In genomic region chr19:40921005-40921897, GRCh38 we compare ENCODE assay signal across 1 cellular context.
A peak's percentile ranks its signal among the peaks of the same experiment; 100 is the strongest.
TF ChIP-seq lines count a peak whose summit lies in the region.

No MANE protein-coding gene starts in this region.

TF ChIP-seq in K562, 482 proteins besides CTCF, POLR2A, EP300 and RAD21 (continued from another document and continues in another):
- TF ChIP-seq NFE2 (IDR thresholded peaks at IDR 0.05; ENCODE audit: low read depth) (0 out of 2 replicates have a peak, but pooled peaks have one; percentile 39), GATAD2B (IDR thresholded peaks at IDR 0.05; ENCODE audit: borderline replicate concordance) (no peak), NKRF (IDR thresholded peaks at IDR 0.05; ENCODE audit: borderline replicate concordance) (no peak), ASH1L (IDR thresholded peaks at IDR 0.05; ENCODE audit: borderline replicate concordance, low read depth, partially characterized antibody) (no peak), ZNF41 (CRISPR knock-in tag; conservative IDR thresholded peaks at IDR 0.05) (no peak), ARHGAP35 (IDR thresholded peaks at IDR 0.05; ENCODE audit: partially characterized antibody) (no peak), ZNF639 (CRISPR knock-in tag; conservative IDR thresholded peaks at IDR 0.05 in 1 of 2, IDR thresholded peaks at IDR 0.05 in 1 of 2) (no peak), HIVEP1 (CRISPR knock-in tag; IDR thresholded peaks at IDR 0.05) (no peak), ZNF644 (tag; IDR thresholded peaks at IDR 0.05; ENCODE audit: low read depth) (no peak), POU5F1 (IDR thresholded peaks at IDR 0.05; ENCODE audit: borderline replicate concordance, low read depth, low read length, partially characterized antibody) (no peak), ATF6 (CRISPR knock-in tag; IDR thresholded peaks at IDR 0.05) (no peak), ELF4 (CRISPR knock-in tag; IDR thresholded peaks at IDR 0.05) (no peak), RBM14 (IDR thresholded peaks at IDR 0.05; ENCODE audit: borderline replicate concordance, insufficient read depth, low read depth, low read length) (no peak), POLR3G (IDR thresholded peaks at IDR 0.05; ENCODE audit: extremely low read depth, insufficient read length, insufficient replicate concordance) (no peak), IFI16 (CRISPR knock-in tag; IDR thresholded peaks at IDR 0.05) (no peak), SNRNP70 (optimal IDR thresholded peaks at IDR 0.05; ENCODE audit: low read depth, low read length) (no peak), RFX5 (IDR thresholded peaks at IDR 0.05; ENCODE audit: low read depth, low read length) (no peak), ATF4 (CRISPR knock-in tag; IDR thresholded peaks at IDR 0.05) (no peak), PTTG1 (tag; IDR thresholded peaks at IDR 0.05; ENCODE audit: low read depth) (no peak), RBM34 (IDR thresholded peaks at IDR 0.05; ENCODE audit: borderline replicate concordance, insufficient read depth, low read length) (no peak), ETV5 (CRISPR knock-in tag; IDR thresholded peaks at IDR 0.05; ENCODE audit: low read depth) (no peak), ZNF586 (CRISPR knock-in tag; conservative IDR thresholded peaks at IDR 0.05) (no peak), ZBTB12 (CRISPR knock-in tag; IDR thresholded peaks at IDR 0.05) (no peak), ETS2 (tag; IDR thresholded peaks at IDR 0.05; ENCODE audit: borderline replicate concordance, poor library complexity, severe bottlenecking) (no peak), RUNX1 (IDR thresholded peaks at IDR 0.05; ENCODE audit: low read depth) (no peak), ATF3 (IDR thresholded peaks at IDR 0.05) (peak; percentile 65), ATF3 (CRISPR knock-in tag; conservative IDR thresholded peaks at IDR 0.05) (no peak), PYGO2 (tag; IDR thresholded peaks at IDR 0.05) (no peak), ELK3 (CRISPR knock-in tag; IDR thresholded peaks at IDR 0.05) (no peak), HOXB6 (CRISPR knock-in tag; IDR thresholded peaks at IDR 0.05; ENCODE audit: borderline replicate concordance) (no peak), ZNF436 (CRISPR knock-in tag; IDR thresholded peaks at IDR 0.05) (no peak), TEAD1 (CRISPR knock-in tag; IDR thresholded peaks at IDR 0.05) (no peak), STAT5A (IDR thresholded peaks at IDR 0.05; ENCODE audit: borderline replicate concordance, low read length) (no peak), SLC30A9 (CRISPR knock-in tag; IDR thresholded peaks at IDR 0.05) (no peak), ZNF133 (CRISPR knock-in tag; IDR thresholded peaks at IDR 0.05) (no peak), NONO (IDR thresholded peaks at IDR 0.05; ENCODE audit: low read depth in 2 of 2, low read length in 1 of 2) (no peak), ZNF140 (CRISPR knock-in tag; IDR thresholded peaks at IDR 0.05) (no peak), NCOA1 (IDR thresholded peaks at IDR 0.05; ENCODE audit: low read depth) (no peak), SNAPC5 (CRISPR knock-in tag; IDR thresholded peaks at IDR 0.05) (no peak), PML (IDR thresholded peaks at IDR 0.05; ENCODE audit: low read length) (no peak), FOXA3 (CRISPR knock-in tag; conservative IDR thresholded peaks at IDR 0.05 in 1 of 2, IDR thresholded peaks at IDR 0.05 in 1 of 2) (peak; percentile 34 to 68; a peak in 2 of 4 replicates), GATAD2A (IDR thresholded peaks at IDR 0.05) (no peak), C11orf30 (IDR thresholded peaks at IDR 0.05; ENCODE audit: low read depth) (peak; percentile 60), HDAC1 (IDR thresholded peaks at IDR 0.05) (0 out of 4 replicates have a peak, but pooled peaks of 1 of the 2 experiments have one; percentile 38), TBP (optimal IDR thresholded peaks at IDR 0.05; ENCODE audit: low read depth, low read length) (no peak), NR4A1 (CRISPR knock-in tag; IDR thresholded peaks at IDR 0.05) (no peak), NR4A1 (tag; IDR thresholded peaks at IDR 0.05) (no peak), NCOA2 (IDR thresholded peaks at IDR 0.05; ENCODE audit: partially characterized antibody in 2 of 2) (no peak), KDM4B (IDR thresholded peaks at IDR 0.05; ENCODE audit: borderline replicate concordance in 2 of 2, low read depth in 1 of 2) (no peak), HINFP (tag; conservative IDR thresholded peaks at IDR 0.05; ENCODE audit: low read depth) (no peak), TCF7L2 (IDR thresholded peaks at IDR 0.05; ENCODE audit: low read depth, low read length) (no peak), MED1 (CRISPR knock-in tag; IDR thresholded peaks at IDR 0.05; ENCODE audit: borderline replicate concordance) (no peak), ZNF282 (CRISPR knock-in tag; IDR thresholded peaks at IDR 0.05) (no peak), ZNF780A (CRISPR knock-in tag; IDR thresholded peaks at IDR 0.05) (no peak), ZNF23 (CRISPR knock-in tag; IDR thresholded peaks at IDR 0.05) (no peak), ZNF583 (CRISPR knock-in tag; IDR thresholded peaks at IDR 0.05) (no peak), COPS2 (conservative IDR thresholded peaks at IDR 0.05) (no peak), ZNF253 (CRISPR knock-in tag; conservative IDR thresholded peaks at IDR 0.05) (no peak), MCM7 (IDR thresholded peaks at IDR 0.05) (no peak), POLR2AphosphoS2 (IDR thresholded peaks at IDR 0.05; ENCODE audit: low read length) (no peak), ZZZ3 (IDR thresholded peaks at IDR 0.05) (no peak), SIN3A (IDR thresholded peaks at IDR 0.05; ENCODE audit: borderline replicate concordance in 2 of 2, control insufficient read depth in 1 of 2, low read depth in 2 of 2, low read length in 2 of 2) (no peak)
- TF ChIP-seq, protein P1, sequence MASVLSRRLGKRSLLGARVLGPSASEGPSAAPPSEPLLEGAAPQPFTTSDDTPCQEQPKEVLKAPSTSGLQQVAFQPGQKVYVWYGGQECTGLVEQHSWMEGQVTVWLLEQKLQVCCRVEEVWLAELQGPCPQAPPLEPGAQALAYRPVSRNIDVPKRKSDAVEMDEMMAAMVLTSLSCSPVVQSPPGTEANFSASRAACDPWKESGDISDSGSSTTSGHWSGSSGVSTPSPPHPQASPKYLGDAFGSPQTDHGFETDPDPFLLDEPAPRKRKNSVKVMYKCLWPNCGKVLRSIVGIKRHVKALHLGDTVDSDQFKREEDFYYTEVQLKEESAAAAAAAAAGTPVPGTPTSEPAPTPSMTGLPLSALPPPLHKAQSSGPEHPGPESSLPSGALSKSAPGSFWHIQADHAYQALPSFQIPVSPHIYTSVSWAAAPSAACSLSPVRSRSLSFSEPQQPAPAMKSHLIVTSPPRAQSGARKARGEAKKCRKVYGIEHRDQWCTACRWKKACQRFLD (CRISPR knock-in tag; IDR thresholded peaks at IDR 0.05): no peak
- TF ChIP-seq, protein P2, sequence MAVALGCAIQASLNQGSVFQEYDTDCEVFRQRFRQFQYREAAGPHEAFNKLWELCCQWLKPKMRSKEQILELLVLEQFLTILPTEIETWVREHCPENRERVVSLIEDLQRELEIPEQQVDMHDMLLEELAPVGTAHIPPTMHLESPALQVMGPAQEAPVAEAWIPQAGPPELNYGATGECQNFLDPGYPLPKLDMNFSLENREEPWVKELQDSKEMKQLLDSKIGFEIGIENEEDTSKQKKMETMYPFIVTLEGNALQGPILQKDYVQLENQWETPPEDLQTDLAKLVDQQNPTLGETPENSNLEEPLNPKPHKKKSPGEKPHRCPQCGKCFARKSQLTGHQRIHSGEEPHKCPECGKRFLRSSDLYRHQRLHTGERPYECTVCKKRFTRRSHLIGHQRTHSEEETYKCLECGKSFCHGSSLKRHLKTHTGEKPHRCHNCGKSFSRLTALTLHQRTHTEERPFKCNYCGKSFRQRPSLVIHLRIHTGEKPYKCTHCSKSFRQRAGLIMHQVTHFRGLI (CRISPR knock-in tag; IDR thresholded peaks at IDR 0.05): no peak
- TF ChIP-seq, protein P3, sequence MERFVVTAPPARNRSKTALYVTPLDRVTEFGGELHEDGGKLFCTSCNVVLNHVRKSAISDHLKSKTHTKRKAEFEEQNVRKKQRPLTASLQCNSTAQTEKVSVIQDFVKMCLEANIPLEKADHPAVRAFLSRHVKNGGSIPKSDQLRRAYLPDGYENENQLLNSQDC (CRISPR knock-in tag; IDR thresholded peaks at IDR 0.05): no peak
